Comparison of ENCODE assay signal across 13 cellular contexts in the genomic region with DNA sequence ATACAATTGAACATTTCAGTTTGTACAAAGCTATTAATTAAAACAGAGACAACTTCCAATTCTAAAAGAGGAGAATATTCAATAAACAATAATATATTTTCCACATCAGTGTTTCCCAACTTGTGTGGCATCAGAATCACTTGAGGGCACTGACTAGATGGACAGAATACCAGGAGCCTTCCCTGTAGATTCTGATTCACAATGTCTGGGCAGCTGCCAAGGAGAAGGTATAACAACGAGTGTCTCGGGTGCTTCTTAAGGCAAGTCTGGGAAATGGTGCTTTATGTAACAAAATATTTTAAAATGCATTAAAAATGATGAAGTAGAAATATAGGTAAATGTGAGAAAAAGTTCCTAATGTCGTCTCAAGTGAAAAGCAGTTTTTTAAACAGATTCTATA. TPM values are rescaled to one million over a fixed set of nuclear protein-coding genes. Genes with fewer than 3 reads are reported as not detected.
"Had no signal": no experiment of that assay in that cellular context is flagged by ENCODE, and none has a peak within 500 bp of the region (broad histone marks: within the 10 kb centered on the region; RNA-seq: fewer than 3 reads in every experiment).

No MANE protein-coding gene starts in this region.

- H3K36me3 ChIP-seq: uterus had no signal

- H3K9me3 ChIP-seq: lower lobe of right lung, right atrium auricular region, uterus had no signal

- H3K4me3 Mint-ChIP-seq: natural killer cell had no signal

- H3K9me3 Mint-ChIP-seq: natural killer cell had no signal

- ATAC-seq: activated CD4-positive, CD25-positive, alpha-beta regulatory T cell treated with anti-CD3 and anti-CD28 coated beads, Interleukin-2, amount 50 U/mL, for 24 hours; left cardiac atrium; lower lobe of right lung; natural killer cell had no signal

- H3K27me3 ChIP-seq: right atrium auricular region, uterus had no signal

- H3K4me1 ChIP-seq: lower lobe of right lung, right atrium auricular region, uterus had no signal

- H3K27ac ChIP-seq: lower lobe of right lung, right atrium auricular region, uterus had no signal

- DNase-seq: activated naive CD4-positive, alpha-beta T cell treated with anti-CD3 and anti-CD28 coated beads, Interleukin-2, amount 50 U/mL, for 16 hours; activated T-cell treated with anti-CD3 and anti-CD28 coated beads, Interleukin-2, amount 50 U/mL, for 1 hour; amniotic stem cell; hypothalamus; left cardiac atrium; lower lobe of right lung; natural killer cell; posterior cingulate gyrus; small intestine; uterus had no signal

- H3K27ac Mint-ChIP-seq: natural killer cell had no signal

- H3K4me3 ChIP-seq: lower lobe of right lung, right atrium auricular region, uterus had no signal

RNA-seq across cellular contexts. Expression of gene GPR65, which starts 38.1 kb away (rescaled TPM):
- total RNA-seq: glomerular endothelial cell had no signal
